Comparison of ENCODE assay signal across 1 cellular context in the genomic region with DNA sequence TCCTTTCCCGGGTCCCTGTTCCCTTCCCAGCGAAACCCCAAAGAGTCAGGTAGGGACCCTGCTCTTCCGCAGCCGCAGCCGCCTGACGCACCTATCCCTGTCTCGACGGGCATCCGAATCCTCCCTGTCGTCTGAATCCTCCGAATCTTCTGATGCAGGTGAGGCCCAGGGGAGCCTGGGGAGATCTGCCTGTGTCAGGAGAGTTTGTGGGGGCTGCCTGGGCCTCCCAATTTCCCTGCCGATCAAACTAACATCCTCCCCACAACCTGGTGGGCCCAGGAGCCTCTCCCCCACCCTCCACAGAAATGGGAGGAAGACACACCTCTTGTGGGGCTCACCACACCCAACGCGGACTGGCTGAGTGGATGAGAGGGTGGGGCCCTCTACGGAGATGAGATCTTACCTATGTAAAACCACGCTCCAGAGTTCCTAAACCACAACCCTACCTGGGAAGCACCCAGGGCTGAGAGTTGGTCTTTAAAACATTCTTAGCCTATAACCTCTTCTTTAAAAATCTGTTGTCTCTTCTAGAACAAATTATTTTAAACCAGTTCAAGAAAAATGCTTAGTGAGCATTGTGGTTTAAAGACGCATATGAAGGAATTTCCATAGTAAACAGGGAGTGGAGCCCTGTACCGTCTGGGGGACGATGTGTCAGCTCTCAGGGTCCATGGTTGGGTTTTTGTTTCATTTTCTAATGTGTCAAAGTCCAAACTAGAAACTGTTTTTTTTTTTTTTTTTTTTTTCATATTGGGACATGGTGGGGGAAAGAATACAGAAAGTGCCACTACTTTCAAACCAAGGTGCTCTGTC.
TF ChIP-seq lines count a peak whose summit lies in the region.

No MANE protein-coding gene starts in this region.

TF ChIP-seq in HepG2, 621 proteins besides CTCF, POLR2A, EP300 and RAD21 (continues in another document):
- TF ChIP-seq NR1H2 (CRISPR knock-in tag; IDR thresholded peaks at IDR 0.05; ENCODE audit: borderline replicate concordance, low read depth) (no peak), ZMYM2 (CRISPR knock-in tag; IDR thresholded peaks at IDR 0.05) (0 out of 2 replicates have a peak, but pooled peaks have one; percentile 28), ZNF331 (CRISPR knock-in tag; IDR thresholded peaks at IDR 0.05) (no peak), ZNF33B (CRISPR knock-in tag; IDR thresholded peaks at IDR 0.05) (0 out of 2 replicates have a peak, but pooled peaks have one; percentile 18), KDM2A (CRISPR knock-in tag; IDR thresholded peaks at IDR 0.05; ENCODE audit: borderline replicate concordance, low read depth) (0 out of 2 replicates have a peak, but pooled peaks have one; percentile 8), ELF3 (CRISPR knock-in tag; IDR thresholded peaks at IDR 0.05) (no peak), KAT2B (IDR thresholded peaks at IDR 0.05; ENCODE audit: borderline replicate concordance, low read depth, low read length) (no peak), ZFP90 (CRISPR knock-in tag; IDR thresholded peaks at IDR 0.05; ENCODE audit: borderline replicate concordance) (no peak), ZNF891 (CRISPR knock-in tag; IDR thresholded peaks at IDR 0.05) (peak; percentile 76), NR2F6 (IDR thresholded peaks at IDR 0.05) (no peak), NR2F6 (CRISPR knock-in tag; IDR thresholded peaks at IDR 0.05) (no peak), ZNF225 (CRISPR knock-in tag; IDR thresholded peaks at IDR 0.05) (no peak), FOXK2 (IDR thresholded peaks at IDR 0.05) (peak; percentile 94), ZNF619 (CRISPR knock-in tag; IDR thresholded peaks at IDR 0.05) (0 out of 2 replicates have a peak, but pooled peaks have one; percentile 41), ASH2L (IDR thresholded peaks at IDR 0.05; ENCODE audit: insufficient read length, low read depth, low read length) (peak; percentile 80), KLF15 (CRISPR knock-in tag; IDR thresholded peaks at IDR 0.05; ENCODE audit: borderline replicate concordance) (no peak), SP4 (CRISPR knock-in tag; IDR thresholded peaks at IDR 0.05) (no peak), RCOR2 (CRISPR knock-in tag; IDR thresholded peaks at IDR 0.05) (no peak), NFATC3 (CRISPR knock-in tag; IDR thresholded peaks at IDR 0.05) (no peak), ZNF251 (CRISPR knock-in tag; IDR thresholded peaks at IDR 0.05) (no peak), NCOR1 (IDR thresholded peaks at IDR 0.05; ENCODE audit: borderline replicate concordance, low read length) (peak; percentile 91), ZSCAN12 (CRISPR knock-in tag; IDR thresholded peaks at IDR 0.05) (no peak), MXI1 (IDR thresholded peaks at IDR 0.05; ENCODE audit: borderline replicate concordance, low read depth, low read length) (no peak; the same call in 2 of the 3 replicates), IKZF1 (IDR thresholded peaks at IDR 0.05) (no peak), SIN3A (IDR thresholded peaks at IDR 0.05; ENCODE audit: borderline replicate concordance, low read depth, low read length) (no peak), NFIB (CRISPR knock-in tag; IDR thresholded peaks at IDR 0.05; ENCODE audit: borderline replicate concordance) (no peak), MXD4 (CRISPR knock-in tag; IDR thresholded peaks at IDR 0.05) (no peak), PTBP1 (IDR thresholded peaks at IDR 0.05; ENCODE audit: low read depth, low read length, poor library complexity, severe bottlenecking) (peak; percentile 74), ZNF564 (CRISPR knock-in tag; IDR thresholded peaks at IDR 0.05) (no peak), ZNF629 (CRISPR knock-in tag; conservative IDR thresholded peaks at IDR 0.05) (0 out of 2 replicates have a peak, but pooled peaks have one; percentile 5), KMT2A (CRISPR knock-in tag; IDR thresholded peaks at IDR 0.05) (peak; percentile 41; the same call in 1 of the 2 replicates), TAF1 (CRISPR knock-in tag; IDR thresholded peaks at IDR 0.05) (peak; percentile 5; the same call in 1 of the 2 replicates), REPIN1 (CRISPR knock-in tag; IDR thresholded peaks at IDR 0.05; ENCODE audit: borderline replicate concordance, low read depth) (0 out of 2 replicates have a peak, but pooled peaks have one; percentile 40), NCOA5 (CRISPR knock-in tag; IDR thresholded peaks at IDR 0.05) (no peak), FOXK1 (CRISPR knock-in tag; IDR thresholded peaks at IDR 0.05; ENCODE audit: borderline replicate concordance, low read depth) (no peak), TARDBP (CRISPR knock-in tag; IDR thresholded peaks at IDR 0.05) (0 out of 2 replicates have a peak, but pooled peaks have one; percentile 14), ZNF274 (CRISPR knock-in tag; IDR thresholded peaks at IDR 0.05) (no peak), ZNF354B (CRISPR knock-in tag; IDR thresholded peaks at IDR 0.05) (no peak), ZNF607 (CRISPR knock-in tag; IDR thresholded peaks at IDR 0.05; ENCODE audit: borderline replicate concordance) (peak; percentile 9; the same call in 1 of the 2 replicates), ZNF253 (CRISPR knock-in tag; IDR thresholded peaks at IDR 0.05; ENCODE audit: borderline replicate concordance) (no peak), ZNF644 (CRISPR knock-in tag; IDR thresholded peaks at IDR 0.05; ENCODE audit: low read depth) (no peak)
- TF ChIP-seq, protein P1, sequence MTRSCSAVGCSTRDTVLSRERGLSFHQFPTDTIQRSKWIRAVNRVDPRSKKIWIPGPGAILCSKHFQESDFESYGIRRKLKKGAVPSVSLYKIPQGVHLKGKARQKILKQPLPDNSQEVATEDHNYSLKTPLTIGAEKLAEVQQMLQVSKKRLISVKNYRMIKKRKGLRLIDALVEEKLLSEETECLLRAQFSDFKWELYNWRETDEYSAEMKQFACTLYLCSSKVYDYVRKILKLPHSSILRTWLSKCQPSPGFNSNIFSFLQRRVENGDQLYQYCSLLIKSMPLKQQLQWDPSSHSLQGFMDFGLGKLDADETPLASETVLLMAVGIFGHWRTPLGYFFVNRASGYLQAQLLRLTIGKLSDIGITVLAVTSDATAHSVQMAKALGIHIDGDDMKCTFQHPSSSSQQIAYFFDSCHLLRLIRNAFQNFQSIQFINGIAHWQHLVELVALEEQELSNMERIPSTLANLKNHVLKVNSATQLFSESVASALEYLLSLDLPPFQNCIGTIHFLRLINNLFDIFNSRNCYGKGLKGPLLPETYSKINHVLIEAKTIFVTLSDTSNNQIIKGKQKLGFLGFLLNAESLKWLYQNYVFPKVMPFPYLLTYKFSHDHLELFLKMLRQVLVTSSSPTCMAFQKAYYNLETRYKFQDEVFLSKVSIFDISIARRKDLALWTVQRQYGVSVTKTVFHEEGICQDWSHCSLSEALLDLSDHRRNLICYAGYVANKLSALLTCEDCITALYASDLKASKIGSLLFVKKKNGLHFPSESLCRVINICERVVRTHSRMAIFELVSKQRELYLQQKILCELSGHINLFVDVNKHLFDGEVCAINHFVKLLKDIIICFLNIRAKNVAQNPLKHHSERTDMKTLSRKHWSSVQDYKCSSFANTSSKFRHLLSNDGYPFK (CRISPR knock-in tag; IDR thresholded peaks at IDR 0.05; ENCODE audit: borderline replicate concordance), result no peak
- TF ChIP-seq, protein P2, sequence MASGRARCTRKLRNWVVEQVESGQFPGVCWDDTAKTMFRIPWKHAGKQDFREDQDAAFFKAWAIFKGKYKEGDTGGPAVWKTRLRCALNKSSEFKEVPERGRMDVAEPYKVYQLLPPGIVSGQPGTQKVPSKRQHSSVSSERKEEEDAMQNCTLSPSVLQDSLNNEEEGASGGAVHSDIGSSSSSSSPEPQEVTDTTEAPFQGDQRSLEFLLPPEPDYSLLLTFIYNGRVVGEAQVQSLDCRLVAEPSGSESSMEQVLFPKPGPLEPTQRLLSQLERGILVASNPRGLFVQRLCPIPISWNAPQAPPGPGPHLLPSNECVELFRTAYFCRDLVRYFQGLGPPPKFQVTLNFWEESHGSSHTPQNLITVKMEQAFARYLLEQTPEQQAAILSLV (CRISPR knock-in tag; IDR thresholded peaks at IDR 0.05; ENCODE audit: borderline replicate concordance), result peak; percentile 62; the same call in 1 of the 2 replicates
- TF ChIP-seq, protein P3, sequence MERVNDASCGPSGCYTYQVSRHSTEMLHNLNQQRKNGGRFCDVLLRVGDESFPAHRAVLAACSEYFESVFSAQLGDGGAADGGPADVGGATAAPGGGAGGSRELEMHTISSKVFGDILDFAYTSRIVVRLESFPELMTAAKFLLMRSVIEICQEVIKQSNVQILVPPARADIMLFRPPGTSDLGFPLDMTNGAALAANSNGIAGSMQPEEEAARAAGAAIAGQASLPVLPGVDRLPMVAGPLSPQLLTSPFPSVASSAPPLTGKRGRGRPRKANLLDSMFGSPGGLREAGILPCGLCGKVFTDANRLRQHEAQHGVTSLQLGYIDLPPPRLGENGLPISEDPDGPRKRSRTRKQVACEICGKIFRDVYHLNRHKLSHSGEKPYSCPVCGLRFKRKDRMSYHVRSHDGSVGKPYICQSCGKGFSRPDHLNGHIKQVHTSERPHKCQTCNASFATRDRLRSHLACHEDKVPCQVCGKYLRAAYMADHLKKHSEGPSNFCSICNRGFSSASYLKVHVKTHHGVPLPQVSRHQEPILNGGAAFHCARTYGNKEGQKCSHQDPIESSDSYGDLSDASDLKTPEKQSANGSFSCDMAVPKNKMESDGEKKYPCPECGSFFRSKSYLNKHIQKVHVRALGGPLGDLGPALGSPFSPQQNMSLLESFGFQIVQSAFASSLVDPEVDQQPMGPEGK (CRISPR knock-in tag; IDR thresholded peaks at IDR 0.05), result peak; percentile 34
- TF ChIP-seq, protein P4, sequence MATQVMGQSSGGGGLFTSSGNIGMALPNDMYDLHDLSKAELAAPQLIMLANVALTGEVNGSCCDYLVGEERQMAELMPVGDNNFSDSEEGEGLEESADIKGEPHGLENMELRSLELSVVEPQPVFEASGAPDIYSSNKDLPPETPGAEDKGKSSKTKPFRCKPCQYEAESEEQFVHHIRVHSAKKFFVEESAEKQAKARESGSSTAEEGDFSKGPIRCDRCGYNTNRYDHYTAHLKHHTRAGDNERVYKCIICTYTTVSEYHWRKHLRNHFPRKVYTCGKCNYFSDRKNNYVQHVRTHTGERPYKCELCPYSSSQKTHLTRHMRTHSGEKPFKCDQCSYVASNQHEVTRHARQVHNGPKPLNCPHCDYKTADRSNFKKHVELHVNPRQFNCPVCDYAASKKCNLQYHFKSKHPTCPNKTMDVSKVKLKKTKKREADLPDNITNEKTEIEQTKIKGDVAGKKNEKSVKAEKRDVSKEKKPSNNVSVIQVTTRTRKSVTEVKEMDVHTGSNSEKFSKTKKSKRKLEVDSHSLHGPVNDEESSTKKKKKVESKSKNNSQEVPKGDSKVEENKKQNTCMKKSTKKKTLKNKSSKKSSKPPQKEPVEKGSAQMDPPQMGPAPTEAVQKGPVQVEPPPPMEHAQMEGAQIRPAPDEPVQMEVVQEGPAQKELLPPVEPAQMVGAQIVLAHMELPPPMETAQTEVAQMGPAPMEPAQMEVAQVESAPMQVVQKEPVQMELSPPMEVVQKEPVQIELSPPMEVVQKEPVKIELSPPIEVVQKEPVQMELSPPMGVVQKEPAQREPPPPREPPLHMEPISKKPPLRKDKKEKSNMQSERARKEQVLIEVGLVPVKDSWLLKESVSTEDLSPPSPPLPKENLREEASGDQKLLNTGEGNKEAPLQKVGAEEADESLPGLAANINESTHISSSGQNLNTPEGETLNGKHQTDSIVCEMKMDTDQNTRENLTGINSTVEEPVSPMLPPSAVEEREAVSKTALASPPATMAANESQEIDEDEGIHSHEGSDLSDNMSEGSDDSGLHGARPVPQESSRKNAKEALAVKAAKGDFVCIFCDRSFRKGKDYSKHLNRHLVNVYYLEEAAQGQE (IDR thresholded peaks at IDR 0.05; ENCODE audit: borderline replicate concordance in 1 of 2, low read depth in 1 of 2, low read length in 2 of 2), result no peak
- TF ChIP-seq, protein P5, sequence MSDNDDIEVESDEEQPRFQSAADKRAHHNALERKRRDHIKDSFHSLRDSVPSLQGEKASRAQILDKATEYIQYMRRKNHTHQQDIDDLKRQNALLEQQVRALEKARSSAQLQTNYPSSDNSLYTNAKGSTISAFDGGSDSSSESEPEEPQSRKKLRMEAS (IDR thresholded peaks at IDR 0.05), result 0 out of 2 replicates have a peak, but pooled peaks have one; percentile 14
- TF ChIP-seq, protein P6, sequence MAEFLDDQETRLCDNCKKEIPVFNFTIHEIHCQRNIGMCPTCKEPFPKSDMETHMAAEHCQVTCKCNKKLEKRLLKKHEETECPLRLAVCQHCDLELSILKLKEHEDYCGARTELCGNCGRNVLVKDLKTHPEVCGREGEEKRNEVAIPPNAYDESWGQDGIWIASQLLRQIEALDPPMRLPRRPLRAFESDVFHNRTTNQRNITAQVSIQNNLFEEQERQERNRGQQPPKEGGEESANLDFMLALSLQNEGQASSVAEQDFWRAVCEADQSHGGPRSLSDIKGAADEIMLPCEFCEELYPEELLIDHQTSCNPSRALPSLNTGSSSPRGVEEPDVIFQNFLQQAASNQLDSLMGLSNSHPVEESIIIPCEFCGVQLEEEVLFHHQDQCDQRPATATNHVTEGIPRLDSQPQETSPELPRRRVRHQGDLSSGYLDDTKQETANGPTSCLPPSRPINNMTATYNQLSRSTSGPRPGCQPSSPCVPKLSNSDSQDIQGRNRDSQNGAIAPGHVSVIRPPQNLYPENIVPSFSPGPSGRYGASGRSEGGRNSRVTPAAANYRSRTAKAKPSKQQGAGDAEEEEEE (CRISPR knock-in tag; IDR thresholded peaks at IDR 0.05; ENCODE audit: borderline replicate concordance), result no peak
- TF ChIP-seq, protein P7, sequence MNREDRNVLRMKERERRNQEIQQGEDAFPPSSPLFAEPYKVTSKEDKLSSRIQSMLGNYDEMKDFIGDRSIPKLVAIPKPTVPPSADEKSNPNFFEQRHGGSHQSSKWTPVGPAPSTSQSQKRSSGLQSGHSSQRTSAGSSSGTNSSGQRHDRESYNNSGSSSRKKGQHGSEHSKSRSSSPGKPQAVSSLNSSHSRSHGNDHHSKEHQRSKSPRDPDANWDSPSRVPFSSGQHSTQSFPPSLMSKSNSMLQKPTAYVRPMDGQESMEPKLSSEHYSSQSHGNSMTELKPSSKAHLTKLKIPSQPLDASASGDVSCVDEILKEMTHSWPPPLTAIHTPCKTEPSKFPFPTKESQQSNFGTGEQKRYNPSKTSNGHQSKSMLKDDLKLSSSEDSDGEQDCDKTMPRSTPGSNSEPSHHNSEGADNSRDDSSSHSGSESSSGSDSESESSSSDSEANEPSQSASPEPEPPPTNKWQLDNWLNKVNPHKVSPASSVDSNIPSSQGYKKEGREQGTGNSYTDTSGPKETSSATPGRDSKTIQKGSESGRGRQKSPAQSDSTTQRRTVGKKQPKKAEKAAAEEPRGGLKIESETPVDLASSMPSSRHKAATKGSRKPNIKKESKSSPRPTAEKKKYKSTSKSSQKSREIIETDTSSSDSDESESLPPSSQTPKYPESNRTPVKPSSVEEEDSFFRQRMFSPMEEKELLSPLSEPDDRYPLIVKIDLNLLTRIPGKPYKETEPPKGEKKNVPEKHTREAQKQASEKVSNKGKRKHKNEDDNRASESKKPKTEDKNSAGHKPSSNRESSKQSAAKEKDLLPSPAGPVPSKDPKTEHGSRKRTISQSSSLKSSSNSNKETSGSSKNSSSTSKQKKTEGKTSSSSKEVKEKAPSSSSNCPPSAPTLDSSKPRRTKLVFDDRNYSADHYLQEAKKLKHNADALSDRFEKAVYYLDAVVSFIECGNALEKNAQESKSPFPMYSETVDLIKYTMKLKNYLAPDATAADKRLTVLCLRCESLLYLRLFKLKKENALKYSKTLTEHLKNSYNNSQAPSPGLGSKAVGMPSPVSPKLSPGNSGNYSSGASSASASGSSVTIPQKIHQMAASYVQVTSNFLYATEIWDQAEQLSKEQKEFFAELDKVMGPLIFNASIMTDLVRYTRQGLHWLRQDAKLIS (CRISPR knock-in tag; IDR thresholded peaks at IDR 0.05), result no peak
- TF ChIP-seq, protein P8, sequence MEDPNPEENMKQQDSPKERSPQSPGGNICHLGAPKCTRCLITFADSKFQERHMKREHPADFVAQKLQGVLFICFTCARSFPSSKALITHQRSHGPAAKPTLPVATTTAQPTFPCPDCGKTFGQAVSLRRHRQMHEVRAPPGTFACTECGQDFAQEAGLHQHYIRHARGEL (CRISPR knock-in tag; IDR thresholded peaks at IDR 0.05), result no peak
